Comparison of ENCODE assay signal across 1 cellular context in the genomic region with DNA sequence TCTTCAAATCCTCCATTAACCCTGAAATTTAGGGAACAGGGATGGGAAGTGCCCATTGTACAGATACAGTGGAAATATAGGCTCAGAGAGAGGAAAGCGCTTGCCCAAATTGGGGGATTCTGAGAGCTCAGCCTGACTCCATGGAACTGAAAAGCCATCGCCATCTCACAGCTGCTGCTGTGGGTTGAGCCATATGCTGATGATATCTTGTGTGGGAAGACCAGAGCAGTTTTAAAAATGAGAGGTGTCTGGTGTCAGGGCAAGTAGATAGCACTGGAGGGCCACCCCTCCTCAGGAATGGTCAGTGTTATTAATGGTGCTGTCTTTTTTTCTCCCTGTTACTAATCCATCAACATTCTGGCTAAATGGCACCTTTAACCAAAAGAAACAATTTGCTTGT.
TF ChIP-seq lines count a peak whose summit lies in the region.

No MANE protein-coding gene starts in this region.

TF ChIP-seq in SK-N-SH, 30 proteins besides CTCF, POLR2A, EP300 and RAD21 (continued from another document):
- TF ChIP-seq, protein P1, sequence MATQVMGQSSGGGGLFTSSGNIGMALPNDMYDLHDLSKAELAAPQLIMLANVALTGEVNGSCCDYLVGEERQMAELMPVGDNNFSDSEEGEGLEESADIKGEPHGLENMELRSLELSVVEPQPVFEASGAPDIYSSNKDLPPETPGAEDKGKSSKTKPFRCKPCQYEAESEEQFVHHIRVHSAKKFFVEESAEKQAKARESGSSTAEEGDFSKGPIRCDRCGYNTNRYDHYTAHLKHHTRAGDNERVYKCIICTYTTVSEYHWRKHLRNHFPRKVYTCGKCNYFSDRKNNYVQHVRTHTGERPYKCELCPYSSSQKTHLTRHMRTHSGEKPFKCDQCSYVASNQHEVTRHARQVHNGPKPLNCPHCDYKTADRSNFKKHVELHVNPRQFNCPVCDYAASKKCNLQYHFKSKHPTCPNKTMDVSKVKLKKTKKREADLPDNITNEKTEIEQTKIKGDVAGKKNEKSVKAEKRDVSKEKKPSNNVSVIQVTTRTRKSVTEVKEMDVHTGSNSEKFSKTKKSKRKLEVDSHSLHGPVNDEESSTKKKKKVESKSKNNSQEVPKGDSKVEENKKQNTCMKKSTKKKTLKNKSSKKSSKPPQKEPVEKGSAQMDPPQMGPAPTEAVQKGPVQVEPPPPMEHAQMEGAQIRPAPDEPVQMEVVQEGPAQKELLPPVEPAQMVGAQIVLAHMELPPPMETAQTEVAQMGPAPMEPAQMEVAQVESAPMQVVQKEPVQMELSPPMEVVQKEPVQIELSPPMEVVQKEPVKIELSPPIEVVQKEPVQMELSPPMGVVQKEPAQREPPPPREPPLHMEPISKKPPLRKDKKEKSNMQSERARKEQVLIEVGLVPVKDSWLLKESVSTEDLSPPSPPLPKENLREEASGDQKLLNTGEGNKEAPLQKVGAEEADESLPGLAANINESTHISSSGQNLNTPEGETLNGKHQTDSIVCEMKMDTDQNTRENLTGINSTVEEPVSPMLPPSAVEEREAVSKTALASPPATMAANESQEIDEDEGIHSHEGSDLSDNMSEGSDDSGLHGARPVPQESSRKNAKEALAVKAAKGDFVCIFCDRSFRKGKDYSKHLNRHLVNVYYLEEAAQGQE (IDR thresholded peaks at IDR 0.05; ENCODE audit: low read depth, low read length), result no peak
- TF ChIP-seq YY1 (IDR thresholded peaks at IDR 0.05; ENCODE audit: low read depth), result no peak
- TF ChIP-seq TCF12 (IDR thresholded peaks at IDR 0.05), result 0 out of 2 replicates have a peak, but pooled peaks have one; percentile 5
- no peak for TF ChIP-seq FOXM1 (IDR thresholded peaks at IDR 0.05; ENCODE audit: low read depth)
- TF ChIP-seq, protein P2, sequence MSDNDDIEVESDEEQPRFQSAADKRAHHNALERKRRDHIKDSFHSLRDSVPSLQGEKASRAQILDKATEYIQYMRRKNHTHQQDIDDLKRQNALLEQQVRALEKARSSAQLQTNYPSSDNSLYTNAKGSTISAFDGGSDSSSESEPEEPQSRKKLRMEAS (IDR thresholded peaks at IDR 0.05; ENCODE audit: low read depth), result no peak
- TF ChIP-seq CHD2 (IDR thresholded peaks at IDR 0.05; ENCODE audit: low read length, partially characterized antibody), result peak; percentile 63
- 0 out of 2 replicates have a peak, but pooled peaks have one; percentile 3 for TF ChIP-seq FOXJ3 (CRISPR knock-in tag; IDR thresholded peaks at IDR 0.05)
- TF ChIP-seq GATA2 (CRISPR knock-in tag; IDR thresholded peaks at IDR 0.05), result peak; percentile 93
